20 cellular contexts compared by ENCODE assay signal in the genomic region with DNA sequence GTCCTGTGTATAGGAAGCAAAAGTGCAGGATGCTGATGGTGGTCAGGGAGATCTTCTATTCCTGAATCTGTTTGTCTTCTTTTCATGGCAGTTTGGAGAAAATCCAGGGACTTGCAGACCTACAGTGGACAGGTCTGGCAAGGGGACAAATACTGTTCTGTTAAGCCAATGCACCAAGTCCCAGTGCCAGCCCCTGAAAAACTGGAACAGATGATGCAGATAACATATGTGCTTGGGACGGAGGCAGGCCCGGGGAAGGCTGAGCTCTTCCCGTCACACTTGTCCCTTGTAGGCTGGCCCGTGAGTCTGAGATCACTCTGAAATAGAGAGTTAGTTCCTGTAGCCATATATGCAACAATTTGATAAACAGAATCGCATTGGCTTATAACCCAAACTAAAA.
DNase-seq lines count a peak whose midpoint lies in the region; ATAC-seq and TF ChIP-seq lines count a peak whose summit lies in the region.
"Had no signal": no experiment of that assay in that cellular context is flagged by ENCODE, and none has a peak within 500 bp of the region (broad histone marks: within the 10 kb centered on the region; RNA-seq: fewer than 3 reads in every experiment).

No MANE protein-coding gene starts in this region.

- peak overlapping the region; percentile 24 for H3K27ac Mint-ChIP-seq in nephron progenitor cell
- H3K27ac Mint-ChIP-seq: CD14-positive monocyte; CD4-positive, alpha-beta memory T cell; CD4-positive, CD25-positive, alpha-beta regulatory T cell; CD8-positive, alpha-beta memory T cell had no signal

- no peaks in the 10 kb centered on the region for H3K9me3 Mint-ChIP-seq in nephron progenitor cell

- peak; percentile 98 for DNase-seq in G401 (ENCODE audit: low spot score)
- DNase-seq in cerebellar cortex (ENCODE audit: low spot score) = peak; percentile 97
- peak; percentile 70 for DNase-seq in cerebellum (ENCODE audit: low spot score)
- DNase-seq in nephron progenitor cell = no peak
- DNase-seq in ecto neural progenitor cell (ENCODE audit: low spot score) = no peak
- DNase-seq in activated CD4-positive, CD25-positive, alpha-beta regulatory T cell (lab: John Stamatoyannopoulos, UW) = no peak
- DNase-seq: 8988T; ACHN; BE2C; CD4-positive, alpha-beta memory T cell; CD4-positive, CD25-positive, alpha-beta regulatory T cell; CD8-positive, alpha-beta memory T cell; COR-L47; DMS 273 treated with DMSO at 0.1 percent for 48 hours; DMS153; DMS79 treated with DMSO at 0.1 percent for 48 hours; GDM1 had no signal

- H3K4me1 Mint-ChIP-seq in nephron progenitor cell = no peaks in the 10 kb centered on the region
- H3K4me1 Mint-ChIP-seq: CD14-positive monocyte; CD4-positive, CD25-positive, alpha-beta regulatory T cell; CD8-positive, alpha-beta memory T cell had no signal

- peaks cover 8% of the 10 kb centered on the region for H3K27me3 Mint-ChIP-seq in nephron progenitor cell (ENCODE audit: low read depth, poor library complexity)
- H3K27me3 Mint-ChIP-seq: CD4-positive, alpha-beta memory T cell; CD4-positive, CD25-positive, alpha-beta regulatory T cell; CD8-positive, alpha-beta memory T cell had no signal

- ATAC-seq in HG03432 (IDR thresholded peaks at IDR 0.05; ENCODE audit: unreplicated experiment) = no peak
- ATAC-seq: GM12878 had no signal

- no peaks in the 10 kb centered on the region for H3K36me3 Mint-ChIP-seq in nephron progenitor cell (ENCODE audit: low read depth)
- H3K36me3 Mint-ChIP-seq: CD14-positive monocyte; CD4-positive, alpha-beta memory T cell; CD4-positive, CD25-positive, alpha-beta regulatory T cell; CD8-positive, alpha-beta memory T cell had no signal

- in situ Hi-C loops in G401 (cut with HindIII; ENCODE audit: low sequenced_read_pairs) = no loop called here

- no peak for TF ChIP-seq CTCF in nephron progenitor cell (IDR thresholded peaks at IDR 0.05)

- H3K4me3 Mint-ChIP-seq in nephron progenitor cell = no peak overlapping the region
- H3K4me3 Mint-ChIP-seq: CD14-positive monocyte; CD4-positive, alpha-beta memory T cell; CD4-positive, CD25-positive, alpha-beta regulatory T cell; CD8-positive, alpha-beta memory T cell had no signal

Comparison
In these comparisons a context has a peak if more than half of its experiments do, and no peak if none do; other contexts are left out.
1. DNase-seq: peak in G401 (single experiment), cerebellar cortex (single experiment) and cerebellum (single experiment); none in nephron progenitor cell (single experiment), ecto neural progenitor cell (single experiment) and activated CD4-positive, CD25-positive, alpha-beta regulatory T cell (0 of 4).